1 cellular context compared by ENCODE assay signal in genomic region chr18:23136326-23137092, GRCh38.
TF ChIP-seq lines count a peak whose summit lies in the region.

No MANE protein-coding gene starts in this region.

TF ChIP-seq in WTC11, 78 proteins besides CTCF, POLR2A, EP300 and RAD21 (continued from another document):
- TF ChIP-seq ARID4B (CRISPR knock-in tag; IDR thresholded peaks at IDR 0.05; ENCODE audit: borderline replicate concordance) (peak; percentile 79; the same call in 1 of the 2 replicates), MAX (CRISPR knock-in tag; IDR thresholded peaks at IDR 0.05) (peak; percentile 86), ZBTB43 (CRISPR knock-in tag; IDR thresholded peaks at IDR 0.05) (0 out of 2 replicates have a peak, but pooled peaks have one; percentile 52), KAT7 (CRISPR knock-in tag; IDR thresholded peaks at IDR 0.05; ENCODE audit: borderline replicate concordance) (peak; percentile 34; the same call in 1 of the 2 replicates), ZNF532 (CRISPR knock-in tag; IDR thresholded peaks at IDR 0.05; ENCODE audit: borderline replicate concordance) (no peak), USF1 (CRISPR knock-in tag; IDR thresholded peaks at IDR 0.05) (0 out of 2 replicates have a peak, but pooled peaks have one; percentile 36), E2F4 (CRISPR knock-in tag; IDR thresholded peaks at IDR 0.05; ENCODE audit: borderline replicate concordance, low read depth) (peak; percentile 80; the same call in 1 of the 2 replicates), ZNF219 (CRISPR knock-in tag; IDR thresholded peaks at IDR 0.05; ENCODE audit: borderline replicate concordance) (0 out of 2 replicates have a peak, but pooled peaks have one; percentile 45), EMX1 (CRISPR knock-in tag; IDR thresholded peaks at IDR 0.05) (no peak), ZNF416 (CRISPR knock-in tag; IDR thresholded peaks at IDR 0.05) (no peak), NR3C1 (CRISPR knock-in tag; conservative IDR thresholded peaks at IDR 0.05; ENCODE audit: low read depth) (no peak), RELA (CRISPR knock-in tag; IDR thresholded peaks at IDR 0.05; ENCODE audit: borderline replicate concordance) (0 out of 2 replicates have a peak, but pooled peaks have one; percentile 46)
TF ChIP-seq in WTC11: peak in this region for 16.
